Comparison of ENCODE assay signal across 7 cellular contexts in genomic region chr2:214255046-214255445, GRCh38.
"Had no signal": no experiment of that assay in that cellular context is flagged by ENCODE, and none has a peak within 500 bp of the region (broad histone marks: within the 10 kb centered on the region; RNA-seq: fewer than 3 reads in every experiment).

No MANE protein-coding gene starts in this region.

- FAIRE-seq: G401.6, GM12891, GM12892, GM18507, GM19239 had no signal

- DNase-seq: GDM1, GF-D8 had no signal
